ENCODE assay signal across 23 cellular contexts in the genomic region with DNA sequence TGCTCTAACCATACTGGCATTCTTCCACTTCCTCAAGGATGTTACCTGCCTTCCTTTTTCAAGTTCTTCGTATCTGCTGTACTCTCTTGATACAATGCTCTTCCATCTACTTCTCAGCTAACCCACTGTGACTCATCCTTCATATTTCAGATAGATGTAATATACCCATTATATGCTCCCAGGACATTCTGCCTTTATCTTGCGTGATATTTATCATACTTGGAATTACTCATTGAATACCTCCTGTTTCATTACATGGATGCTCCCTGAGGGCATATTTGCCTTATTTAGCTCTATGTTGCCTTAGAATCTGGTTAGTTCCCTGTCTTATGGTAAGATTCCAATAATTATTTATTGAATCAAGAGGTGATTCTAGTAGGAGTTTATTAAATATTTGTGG.
DNase-seq lines count a peak whose midpoint lies in the region; ATAC-seq and TF ChIP-seq lines count a peak whose summit lies in the region.
"Had no signal": no experiment of that assay in that cellular context is flagged by ENCODE, and none has a peak within 500 bp of the region (broad histone marks: within the 10 kb centered on the region; RNA-seq: fewer than 3 reads in every experiment).

No MANE protein-coding gene starts in this region.

- no peak for ATAC-seq in SK-N-SH treated with all-trans-retinoic acid at 6 μM for 48 hours
- ATAC-seq: CD8-positive, alpha-beta T cell; HCT116 had no signal

- no peak overlapping the region for H3K4me3 Mint-ChIP-seq in MCF 10A (ENCODE audit: unreplicated experiment)
- H3K4me3 Mint-ChIP-seq: B cell; CD8-positive, alpha-beta T cell had no signal

- no peaks in the 10 kb centered on the region for H4K20me1 ChIP-seq in mammary epithelial cell (ENCODE audit: insufficient read depth, low read length)

- H3K27me3 ChIP-seq in breast epithelium (no peaks in the 10 kb centered on the region), mammary epithelial cell (ENCODE audit: insufficient read depth, low read length) (no peaks in the 10 kb centered on the region)

- WGBS in mammary epithelial cell (ENCODE audit: low coverage, missing lambda C conversion rate): 0% methylated on average over 2 of the region's 2 CpGs

- no peaks in the 10 kb centered on the region for H3K4me1 ChIP-seq in breast epithelium
- H3K4me1 ChIP-seq in mammary epithelial cell (ENCODE audit: insufficient read depth, low read length): peaks cover 6% of the 10 kb centered on the region
- H3K4me1 ChIP-seq: Caco-2 had no signal

- H3K27me3 Mint-ChIP-seq in MCF 10A (ENCODE audit: insufficient read depth, unreplicated experiment): no peaks in the 10 kb centered on the region
- H3K27me3 Mint-ChIP-seq: B cell had no signal

- no peak for TF ChIP-seq POLR2A in breast epithelium (IDR thresholded peaks at IDR 0.05)

- CTCF ChIA-PET in MCF 10A (lab: Yijun Ruan, JAX): interaction anchor here (0.6 kb wide), 1 partner anchor 20 kb away, joined by 3 read pairs; no protein-coding TSS in a partner anchor
- CTCF ChIA-PET in mammary epithelial cell (lab: Charles Lee; ENCODE audit: low non-redundant PET): no interaction called here

- intact Hi-C loops in MCF 10A (cut with micrococcal nuclease) (no loop called here), breast epithelium (cut with DNase I; ENCODE audit: low total_unique reads) (loop anchor here (1.0 kb wide), 1 partner anchor 14 kb away; no protein-coding TSS in a partner anchor), mammary epithelial cell (cut with micrococcal nuclease) (no loop called here)

- no peak overlapping the region for H2AFZ ChIP-seq in mammary epithelial cell (ENCODE audit: low read depth, low read length)

- no peak overlapping the region for H3K4me2 ChIP-seq in mammary epithelial cell (ENCODE audit: insufficient read depth, low read depth, low read length)
- H3K4me2 ChIP-seq: SK-N-SH had no signal

- no TSS peak for BruUV-seq in MCF 10A (replicated peaks; lab: Mats Ljungman, UMichigan)
- no TSS peak for BruUV-seq in mammary epithelial cell (replicated peaks; lab: Mats Ljungman, UMichigan)

- no peak overlapping the region for H3K27ac Mint-ChIP-seq in MCF 10A (ENCODE audit: low read depth, unreplicated experiment)
- H3K27ac Mint-ChIP-seq: B cell; CD8-positive, alpha-beta T cell had no signal

- POLR2A ChIA-PET in MCF 10A (lab: Yijun Ruan, JAX): no interaction called here

- H3K36me3 ChIP-seq in breast epithelium: no peaks in the 10 kb centered on the region
- no peaks in the 10 kb centered on the region for H3K36me3 ChIP-seq in mammary epithelial cell (ENCODE audit: insufficient read depth, low read length)

- H3K4me3 ChIP-seq in breast epithelium: no peak overlapping the region
- no peak overlapping the region for H3K4me3 ChIP-seq in mammary epithelial cell (replicated peaks in 1 of 3; ENCODE audit: insufficient read depth in 1 of 3, low read depth in 2 of 3, low read length in 3 of 3)

- TF ChIP-seq CTCF in MCF 10A (IDR thresholded peaks at IDR 0.05; ENCODE audit: unreplicated experiment) (no peak), breast epithelium (IDR thresholded peaks at IDR 0.05) (no peak), mammary epithelial cell (conservative IDR thresholded peaks at IDR 0.05 in 1 of 2, IDR thresholded peaks at IDR 0.05 in 1 of 2; ENCODE audit: extremely low read depth in 1 of 2, insufficient read depth in 1 of 2, low read depth in 1 of 2, low read length in 2 of 2) (no peak)

- peaks cover 5% of the 10 kb centered on the region for H3K4me1 Mint-ChIP-seq in MCF 10A (ENCODE audit: insufficient read depth, unreplicated experiment)
- H3K4me1 Mint-ChIP-seq: B cell had no signal

- H3K27ac ChIP-seq in breast epithelium (no peak overlapping the region), mammary epithelial cell (ENCODE audit: insufficient read depth, low read depth, low read length) (no peak overlapping the region)
- H3K27ac ChIP-seq: 22Rv1, C4-2B had no signal

- no peaks in the 10 kb centered on the region for H3K36me3 Mint-ChIP-seq in MCF 10A (ENCODE audit: insufficient read depth, unreplicated experiment)
- H3K36me3 Mint-ChIP-seq: CD8-positive, alpha-beta T cell had no signal

- H3K79me2 ChIP-seq in mammary epithelial cell (ENCODE audit: insufficient read depth, low read length): no peaks in the 10 kb centered on the region

- H3K9ac ChIP-seq in mammary epithelial cell (ENCODE audit: insufficient read depth, low read length): no peak overlapping the region
- H3K9ac ChIP-seq: SK-N-SH had no signal

- DNase-seq in MCF 10A (ENCODE audit: unreplicated experiment): peak; percentile 39
- DNase-seq in breast epithelium (ENCODE audit: low spot score in 2 of 2): no peak
- peak; percentile 80 for DNase-seq in mammary epithelial cell
- DNase-seq in kidney tubule cell (ENCODE audit: low spot score): peak; percentile 14
- DNase-seq in DMS53 (lab: John Stamatoyannopoulos, UW): no peak
- no peak for DNase-seq in activated CD4-positive, alpha-beta T cell treated with anti-CD3 and anti-CD28 coated beads for 48 hours
- DNase-seq: Caco-2; CD8-positive, alpha-beta T cell; DMS 273 treated with DMSO at 0.1 percent for 48 hours; DMS79 treated with DMSO at 0.1 percent for 48 hours; Karpas-422; NCI-H1105 treated with DMSO at 0.1 percent for 48 hours; NCI-H146; NCI-H1930; NCI-H2107; NCI-H526; NCI-H82; SK-N-SH had no signal

- in situ Hi-C loops in mammary epithelial cell (cut with MboI; ENCODE audit: low sequenced_read_pairs in 2 of 2): no loop called here

- H3K9me3 ChIP-seq in breast epithelium: no peaks in the 10 kb centered on the region
- no peaks in the 10 kb centered on the region for H3K9me3 ChIP-seq in mammary epithelial cell (replicated peaks; ENCODE audit: insufficient read depth, low read length)
- H3K9me3 ChIP-seq: Caco-2, SK-N-SH had no signal

- dilution Hi-C loops in mammary epithelial cell (cut with HindIII; ENCODE audit: low sequenced_read_pairs): no loop called here

- peaks cover under 1% of the 10 kb centered on the region for H3K9me3 Mint-ChIP-seq in MCF 10A (ENCODE audit: unreplicated experiment)
- H3K9me3 Mint-ChIP-seq: CD8-positive, alpha-beta T cell had no signal

TF ChIP-seq in SK-N-SH treated with all-trans-retinoic acid at 6 μM for 48 hours, 23 proteins besides CTCF, POLR2A, EP300 and RAD21 (continues in another document):
- TF ChIP-seq CREB5 (CRISPR knock-in tag; IDR thresholded peaks at IDR 0.05; ENCODE audit: low read depth) (no peak), TSHZ2 (CRISPR knock-in tag; IDR thresholded peaks at IDR 0.05) (no peak), TCF4 (CRISPR knock-in tag; IDR thresholded peaks at IDR 0.05; ENCODE audit: borderline replicate concordance) (no peak), BACH2 (CRISPR knock-in tag; IDR thresholded peaks at IDR 0.05; ENCODE audit: borderline replicate concordance) (no peak), CSDC2 (CRISPR knock-in tag; IDR thresholded peaks at IDR 0.05) (no peak), RARB (CRISPR knock-in tag; IDR thresholded peaks at IDR 0.05) (no peak), GLIS3 (CRISPR knock-in tag; IDR thresholded peaks at IDR 0.05) (no peak), SNAI2 (CRISPR knock-in tag; IDR thresholded peaks at IDR 0.05) (no peak), ARNTL (CRISPR knock-in tag; IDR thresholded peaks at IDR 0.05; ENCODE audit: borderline replicate concordance, low read depth) (no peak), ZNF8 (CRISPR knock-in tag; IDR thresholded peaks at IDR 0.05) (no peak), OSR1 (CRISPR knock-in tag; IDR thresholded peaks at IDR 0.05) (no peak), ZFP3 (CRISPR knock-in tag; IDR thresholded peaks at IDR 0.05) (no peak)

Comparison
In these comparisons a context has a peak if more than half of its experiments do, and no peak if none do; other contexts are left out.
1. DNase-seq: peak in MCF 10A (single experiment), mammary epithelial cell (single experiment) and kidney tubule cell (single experiment); none in breast epithelium (0 of 2), DMS53 (single experiment) and activated CD4-positive, alpha-beta T cell treated with anti-CD3 and anti-CD28 coated beads for 48 hours (single experiment).